ENCODE assay signal across 19 cellular contexts in the genomic region with DNA sequence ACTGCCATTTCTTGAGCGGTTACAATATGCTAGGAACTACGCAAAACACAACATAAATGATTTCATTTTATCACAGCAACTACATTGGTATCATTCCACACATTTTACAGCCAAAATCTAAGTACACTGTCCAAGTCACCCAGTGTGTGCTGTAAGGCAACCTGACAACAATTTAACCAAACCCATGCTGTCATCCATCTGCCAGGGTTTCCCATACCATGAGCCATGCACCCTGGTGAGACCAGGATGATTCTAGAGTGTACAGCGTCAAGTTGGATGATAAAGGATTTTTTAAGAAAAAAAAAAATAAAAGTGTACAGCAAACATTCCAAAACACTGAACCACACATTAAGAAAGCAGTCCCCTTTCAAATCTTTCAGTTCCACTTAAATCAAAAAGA. TPM values are rescaled to one million over a fixed set of nuclear protein-coding genes. Genes with fewer than 3 reads are reported as not detected.
DNase-seq lines count a peak whose midpoint lies in the region; ATAC-seq and TF ChIP-seq lines count a peak whose summit lies in the region.
"Had no signal": no experiment of that assay in that cellular context is flagged by ENCODE, and none has a peak within 500 bp of the region (broad histone marks: within the 10 kb centered on the region; RNA-seq: fewer than 3 reads in every experiment).

No MANE protein-coding gene starts in this region.

- H3K27me3 Mint-ChIP-seq in activated T-helper 2 cell treated with anti-CD3 and anti-CD28 coated beads, Interferon-gamma antibody, Interleukin-2, Interleukin-4, amounts not matched to agents 10 μg/mL and 5 μg/mL and 100 μg/mL, durations not matched to agents 14 hours and 24 hours and 36 hours (ENCODE audit: low read depth): peaks cover 2% of the 10 kb centered on the region

- H3K9me3 Mint-ChIP-seq in stimulated activated effector memory CD8-positive, alpha-beta T cell treated with anti-CD3 and anti-CD28 coated beads, Interleukin-12 subunit alpha, Interleukin-12 subunit beta, amount 100 ng/mL, for 72 hours: no peaks in the 10 kb centered on the region
- H3K9me3 Mint-ChIP-seq in activated T-helper 2 cell treated with anti-CD3 and anti-CD28 coated beads, Interferon-gamma antibody, Interleukin-2, Interleukin-4, amounts not matched to agents 10 μg/mL and 5 μg/mL and 100 μg/mL, durations not matched to agents 14 hours and 24 hours and 36 hours: no peaks in the 10 kb centered on the region

- TF ChIP-seq CTCF in OCI-LY3 (IDR thresholded peaks at IDR 0.05; ENCODE audit: low read depth, low read length): no peak

- no peak overlapping the region for H3K4me3 Mint-ChIP-seq in stimulated activated effector memory CD8-positive, alpha-beta T cell treated with anti-CD3 and anti-CD28 coated beads, Interleukin-12 subunit alpha, Interleukin-12 subunit beta, amount 100 ng/mL, for 72 hours
- H3K4me3 Mint-ChIP-seq in activated T-helper 2 cell treated with anti-CD3 and anti-CD28 coated beads, Interferon-gamma antibody, Interleukin-2, Interleukin-4, amounts not matched to agents 10 μg/mL and 5 μg/mL and 100 μg/mL, durations not matched to agents 14 hours and 24 hours and 36 hours (ENCODE audit: low read depth): no peak overlapping the region

- peak overlapping the region; percentile 71; the same call in 1 of the 2 replicates for H3K4me2 ChIP-seq in OCI-LY3 (ENCODE audit: low read length)
- H3K4me2 ChIP-seq: A549 had no signal

- no peaks in the 10 kb centered on the region for H3K27me3 ChIP-seq in OCI-LY3 (ENCODE audit: low read depth, low read length)
- H3K27me3 ChIP-seq: SJSA1 had no signal

- H3K27ac Mint-ChIP-seq in stimulated activated effector memory CD8-positive, alpha-beta T cell treated with anti-CD3 and anti-CD28 coated beads, Interleukin-12 subunit alpha, Interleukin-12 subunit beta, amount 100 ng/mL, for 72 hours: peak overlapping the region; percentile 12
- no peak overlapping the region for H3K27ac Mint-ChIP-seq in activated T-helper 2 cell treated with anti-CD3 and anti-CD28 coated beads, Interferon-gamma antibody, Interleukin-2, Interleukin-4, amounts not matched to agents 10 μg/mL and 5 μg/mL and 100 μg/mL, durations not matched to agents 14 hours and 24 hours and 36 hours

- no peak overlapping the region for H3K9ac ChIP-seq in OCI-LY3 (ENCODE audit: low read length)

- 0 out of 2 replicates have a peak overlapping the region, but pooled peaks have one; percentile 30 for H3K27ac ChIP-seq in OCI-LY3 (ENCODE audit: low read length)
- H3K27ac ChIP-seq: A549, SJSA1 had no signal

- no peak for ATAC-seq in stimulated activated effector memory CD8-positive, alpha-beta T cell treated with anti-CD3 and anti-CD28 coated beads, Interleukin-12 subunit alpha, Interleukin-12 subunit beta, amount 100 ng/mL, for 72 hours
- ATAC-seq in HG03378 (IDR thresholded peaks at IDR 0.05; ENCODE audit: unreplicated experiment): no peak
- ATAC-seq: A549 had no signal

- peak; percentile 29 for DNase-seq in EL
- DNase-seq in cerebellum (ENCODE audit: low spot score): peak; percentile 65
- no peak for DNase-seq in stimulated activated effector memory CD8-positive, alpha-beta T cell treated with anti-CD3 and anti-CD28 coated beads, Interleukin-12 subunit alpha, Interleukin-12 subunit beta, amount 100 ng/mL, for 72 hours (ENCODE audit: low spot score in 2 of 2)
- DNase-seq in DMS153 treated with DMSO at 0.1 percent for 48 hours (lab: John Stamatoyannopoulos, UW; ENCODE audit: unreplicated experiment): no peak
- DNase-seq in NCI-H146 treated with DMSO at 0.1 percent for 48 hours (lab: John Stamatoyannopoulos, UW; ENCODE audit: unreplicated experiment): no peak
- no peak for DNase-seq in activated T-helper 2 cell treated with anti-CD3 and anti-CD28 coated beads, Interferon-gamma antibody, Interleukin-2, Interleukin-4, amounts not matched to agents 10 μg/mL and 5 μg/mL and 100 μg/mL, durations not matched to agents 14 hours and 24 hours and 36 hours (ENCODE audit: low spot score)
- DNase-seq: Caco-2, DMS53, GDM1, GOT3, KG1, NCI-H1092 treated with DMSO at 0.1 percent for 48 hours, NCI-H187, OCI-M1 had no signal

- peaks cover 59% of the 10 kb centered on the region for H3K4me1 Mint-ChIP-seq in stimulated activated effector memory CD8-positive, alpha-beta T cell treated with anti-CD3 and anti-CD28 coated beads, Interleukin-12 subunit alpha, Interleukin-12 subunit beta, amount 100 ng/mL, for 72 hours
- H3K4me1 Mint-ChIP-seq in activated T-helper 2 cell treated with anti-CD3 and anti-CD28 coated beads, Interferon-gamma antibody, Interleukin-2, Interleukin-4, amounts not matched to agents 10 μg/mL and 5 μg/mL and 100 μg/mL, durations not matched to agents 14 hours and 24 hours and 36 hours (ENCODE audit: low read depth): peaks cover 17% of the 10 kb centered on the region

- H3K36me3 ChIP-seq in OCI-LY3 (replicated peaks; ENCODE audit: low read depth, low read length): peaks cover 4% of the 10 kb centered on the region
- H3K36me3 ChIP-seq: SJSA1 had no signal

- H3K36me3 Mint-ChIP-seq in stimulated activated effector memory CD8-positive, alpha-beta T cell treated with anti-CD3 and anti-CD28 coated beads, Interleukin-12 subunit alpha, Interleukin-12 subunit beta, amount 100 ng/mL, for 72 hours: peaks cover 8% of the 10 kb centered on the region
- no peaks in the 10 kb centered on the region for H3K36me3 Mint-ChIP-seq in activated T-helper 2 cell treated with anti-CD3 and anti-CD28 coated beads, Interferon-gamma antibody, Interleukin-2, Interleukin-4, amounts not matched to agents 10 μg/mL and 5 μg/mL and 100 μg/mL, durations not matched to agents 14 hours and 24 hours and 36 hours (ENCODE audit: low read depth)

- no peak overlapping the region for H2AFZ ChIP-seq in OCI-LY3 (ENCODE audit: low read depth, low read length)

- H3K4me1 ChIP-seq in OCI-LY3 (ENCODE audit: low read length): peaks cover 48% of the 10 kb centered on the region

- no peaks in the 10 kb centered on the region for H3K9me3 ChIP-seq in OCI-LY3 (ENCODE audit: insufficient read depth, low read length)
- H3K9me3 ChIP-seq: A549, Caco-2, SJSA1 had no signal

- intact Hi-C loops in activated T-helper 2 cell treated with anti-CD3 and anti-CD28 coated beads, Interferon-gamma antibody, Interleukin-2, Interleukin-4, amounts not matched to agents 10 μg/mL and 5 μg/mL and 100 μg/mL, durations not matched to agents 14 hours and 24 hours and 36 hours (cut with micrococcal nuclease): no loop called here

- H3K4me3 ChIP-seq in OCI-LY3 (ENCODE audit: low read length): no peak overlapping the region
- H3K4me3 ChIP-seq: A549, SJSA1 had no signal

- peaks cover 3% of the 10 kb centered on the region; the same call in 1 of the 2 replicates for H4K20me1 ChIP-seq in OCI-LY3 (ENCODE audit: insufficient read depth, low read length)

- peaks cover 7% of the 10 kb centered on the region for H3K79me2 ChIP-seq in OCI-LY3 (ENCODE audit: low read length)

RNA-seq across cellular contexts. Expression of a gene that starts 52.9 kb away (rescaled TPM):
- 2.1 TPM for total RNA-seq in cerebellum
- total RNA-seq in activated T-helper 2 cell treated with anti-CD3 and anti-CD28 coated beads, Interferon-gamma antibody, Interleukin-2, Interleukin-4, amounts not matched to agents 10 μg/mL and 5 μg/mL and 100 μg/mL, durations not matched to agents 14 hours and 24 hours and 36 hours: 12.4 and 14.0 TPM in 2 replicates
- total RNA-seq: MCF 10A had no signal

Comparison
In these comparisons a context has a peak if more than half of its experiments do, and no peak if none do; other contexts are left out.
1. DNase-seq: peak in EL (single experiment) and cerebellum (single experiment); none in stimulated activated effector memory CD8-positive, alpha-beta T cell treated with anti-CD3 and anti-CD28 coated beads, Interleukin-12 subunit alpha, Interleukin-12 subunit beta, amount 100 ng/mL, for 72 hours (0 of 2), DMS153 treated with DMSO at 0.1 percent for 48 hours (single experiment), NCI-H146 treated with DMSO at 0.1 percent for 48 hours (single experiment) and activated T-helper 2 cell treated with anti-CD3 and anti-CD28 coated beads, Interferon-gamma antibody, Interleukin-2, Interleukin-4, amounts not matched to agents 10 μg/mL and 5 μg/mL and 100 μg/mL, durations not matched to agents 14 hours and 24 hours and 36 hours (single experiment).